In genomic region chr3:42051384-42052131, GRCh38 we compare ENCODE assay signal across 10 cellular contexts. TPM values are rescaled to one million over a fixed set of nuclear protein-coding genes. Genes with fewer than 3 reads are reported as not detected.
A peak's percentile ranks its signal among the peaks of the same experiment; 100 is the strongest.
DNase-seq lines count a peak whose midpoint lies in the region; ATAC-seq lines count a peak whose summit lies in the region.
"Had no signal": no experiment of that assay in that cellular context is flagged by ENCODE, and none has a peak within 500 bp of the region (broad histone marks: within the 10 kb centered on the region; RNA-seq: fewer than 3 reads in every experiment).

No MANE protein-coding gene starts in this region.

- DNase-seq in NCI-H82 treated with DMSO at 0.1 percent for 48 hours (lab: John Stamatoyannopoulos, UW; ENCODE audit: unreplicated experiment) (peak; percentile 26), cardiac septum (ENCODE audit: low spot score) (peak; percentile 29), NCI-H1694 (lab: John Stamatoyannopoulos, UW) (no peak), DMS79 (lab: John Stamatoyannopoulos, UW) (no peak)
- no peak for DNase-seq in stimulated activated naive CD8-positive, alpha-beta T cell treated with anti-CD3 and anti-CD28 coated beads, Interleukin-15, amount 100 ng/mL, for 72 hours
- no peak for DNase-seq in stimulated activated CD4-positive, alpha-beta T cell treated with anti-CD3 and anti-CD28 coated beads, Interleukin-1b, Interleukin-23, amount 100 ng/mL, for 48 hours
- no peak for DNase-seq in activated CD4-positive, alpha-beta T cell treated with anti-CD3 and anti-CD28 coated beads for 1 hour

- H3K4me3 Mint-ChIP-seq in stimulated activated naive CD8-positive, alpha-beta T cell treated with anti-CD3 and anti-CD28 coated beads, Interleukin-15, amount 100 ng/mL, for 72 hours: no peak overlapping the region
- H3K4me3 Mint-ChIP-seq: activated naive CD4-positive, alpha-beta T cell treated with anti-CD3 and anti-CD28 coated beads, Interleukin-2, amount 50 U/mL, for 24 hours had no signal

- intact Hi-C loops in cardiac septum (cut with DNase I): no loop called here

- no peaks in the 10 kb centered on the region for H3K9me3 Mint-ChIP-seq in stimulated activated naive CD8-positive, alpha-beta T cell treated with anti-CD3 and anti-CD28 coated beads, Interleukin-15, amount 100 ng/mL, for 72 hours
- H3K9me3 Mint-ChIP-seq: activated naive CD4-positive, alpha-beta T cell treated with anti-CD3 and anti-CD28 coated beads, Interleukin-2, amount 50 U/mL, for 24 hours had no signal

- peaks cover 47% of the 10 kb centered on the region for H3K4me1 Mint-ChIP-seq in stimulated activated naive CD8-positive, alpha-beta T cell treated with anti-CD3 and anti-CD28 coated beads, Interleukin-15, amount 100 ng/mL, for 72 hours

- H3K27ac Mint-ChIP-seq in stimulated activated naive CD8-positive, alpha-beta T cell treated with anti-CD3 and anti-CD28 coated beads, Interleukin-15, amount 100 ng/mL, for 72 hours: no peak overlapping the region
- H3K27ac Mint-ChIP-seq: activated naive CD4-positive, alpha-beta T cell treated with anti-CD3 and anti-CD28 coated beads, Interleukin-2, amount 50 U/mL, for 24 hours had no signal

- no peaks in the 10 kb centered on the region for H3K27me3 Mint-ChIP-seq in stimulated activated naive CD8-positive, alpha-beta T cell treated with anti-CD3 and anti-CD28 coated beads, Interleukin-15, amount 100 ng/mL, for 72 hours
- H3K27me3 Mint-ChIP-seq: activated naive CD4-positive, alpha-beta T cell treated with anti-CD3 and anti-CD28 coated beads, Interleukin-2, amount 50 U/mL, for 24 hours had no signal

- peak; percentile 14 for ATAC-seq in GM21528 (IDR thresholded peaks at IDR 0.05; ENCODE audit: low FRiP score, unreplicated experiment)
- peak; percentile 45 for ATAC-seq in stimulated activated naive CD8-positive, alpha-beta T cell treated with anti-CD3 and anti-CD28 coated beads, Interleukin-15, amount 100 ng/mL, for 72 hours
- ATAC-seq: Panc1 had no signal

RNA-seq across cellular contexts. Expression of gene TRAK1, which starts 39.6 kb away (rescaled TPM):
- 246 TPM for total RNA-seq in cardiac septum

Comparison
In these comparisons a context has a peak if more than half of its experiments do, and no peak if none do; other contexts are left out.
1. DNase-seq: peak in NCI-H82 treated with DMSO at 0.1 percent for 48 hours (single experiment) and cardiac septum (single experiment); none in stimulated activated naive CD8-positive, alpha-beta T cell treated with anti-CD3 and anti-CD28 coated beads, Interleukin-15, amount 100 ng/mL, for 72 hours (0 of 2), NCI-H1694 (single experiment), DMS79 (single experiment), stimulated activated CD4-positive, alpha-beta T cell treated with anti-CD3 and anti-CD28 coated beads, Interleukin-1b, Interleukin-23, amount 100 ng/mL, for 48 hours (single experiment) and activated CD4-positive, alpha-beta T cell treated with anti-CD3 and anti-CD28 coated beads for 1 hour (single experiment).